In genomic region chr6:25010166-25010565, GRCh38 we compare ENCODE assay signal across 19 cellular contexts.
A peak's percentile ranks its signal among the peaks of the same experiment; 100 is the strongest.
DNase-seq lines count a peak whose midpoint lies in the region; ATAC-seq and TF ChIP-seq lines count a peak whose summit lies in the region.
"Had no signal": no experiment of that assay in that cellular context is flagged by ENCODE, and none has a peak within 500 bp of the region (broad histone marks: within the 10 kb centered on the region; RNA-seq: fewer than 3 reads in every experiment).

No MANE protein-coding gene starts in this region.

- peaks cover 74% of the 10 kb centered on the region for H3K4me1 Mint-ChIP-seq in activated CD4-positive, alpha-beta T cell treated with anti-CD3 and anti-CD28 coated beads, Interleukin-2, amount 10 ng/mL, durations not matched to agents 7 days and 5 days
- H3K4me1 Mint-ChIP-seq in GM23338 (peaks cover 11% of the 10 kb centered on the region), natural killer cell (peaks cover 71 to 76% of the 10 kb centered on the region in 2 donors)
- H3K4me1 Mint-ChIP-seq in activated T-helper 1 cell treated with anti-CD3 and anti-CD28 coated beads, Interleukin-12 subunit alpha, Interleukin-12 subunit beta, Interleukin-2, Interleukin-4 antibody, amounts not matched to agents 30 ng/mL and 10 ng/mL and 1 ng/mL, durations not matched to agents 14 hours and 24 hours and 36 hours (ENCODE audit: low read depth): peaks cover 90% of the 10 kb centered on the region

- CTCF ChIA-PET in activated CD4-positive, alpha-beta T cell treated with anti-CD3 and anti-CD28 coated beads, Interleukin-2, amount 10 ng/mL, durations not matched to agents 7 days and 5 days (lab: Charles Lee): interaction anchor here (0.6 to 4.4 kb wide), 6 partner anchors 8 to 341 kb away, joined by 3 to 19 read pairs (median 6); no protein-coding TSS in a partner anchor

- H3F3A ChIP-seq in GM23338 (replicated peaks; ENCODE audit: low read depth): no peaks in the 10 kb centered on the region

- no peaks in the 10 kb centered on the region for H3K9me3 Mint-ChIP-seq in activated CD4-positive, alpha-beta T cell treated with anti-CD3 and anti-CD28 coated beads, Interleukin-2, amount 10 ng/mL, durations not matched to agents 7 days and 5 days
- H3K9me3 Mint-ChIP-seq in GM23338: no peaks in the 10 kb centered on the region
- H3K9me3 Mint-ChIP-seq in activated T-helper 1 cell treated with anti-CD3 and anti-CD28 coated beads, Interleukin-12 subunit alpha, Interleukin-12 subunit beta, Interleukin-2, Interleukin-4 antibody, amounts not matched to agents 30 ng/mL and 10 ng/mL and 1 ng/mL, durations not matched to agents 14 hours and 24 hours and 36 hours: no peaks in the 10 kb centered on the region
- H3K9me3 Mint-ChIP-seq in natural killer cell: no peaks in the 10 kb centered on the region

- H3K36me3 ChIP-seq in GM23338 (ENCODE audit: insufficient read depth): no peaks in the 10 kb centered on the region
- H3K36me3 ChIP-seq: left ventricle myocardium inferior, sigmoid colon had no signal

- H3K27ac ChIP-seq in GM23338 (ENCODE audit: low read depth): no peak overlapping the region
- H3K27ac ChIP-seq: left ventricle myocardium inferior, parathyroid adenoma, sigmoid colon had no signal

- H3K4me2 ChIP-seq in GM23338: no peak overlapping the region

- no peak for DNase-seq in activated CD4-positive, alpha-beta T cell treated with anti-CD3 and anti-CD28 coated beads, Interleukin-2, amount 10 ng/mL, durations not matched to agents 7 days and 5 days
- no peak for DNase-seq in activated CD4-positive, alpha-beta T cell treated with anti-CD3 and anti-CD28 coated beads for 48 hours
- DNase-seq in GM23338 (ENCODE audit: low spot score) (no peak), natural killer cell (peak; percentile 44), C1 segment of cervical spinal cord (lab: John Stamatoyannopoulos, UW) (no peak)
- DNase-seq in activated T-helper 1 cell treated with anti-CD3 and anti-CD28 coated beads, Interleukin-12 subunit alpha, Interleukin-12 subunit beta, Interleukin-2, Interleukin-4 antibody, amounts not matched to agents 30 ng/mL and 10 ng/mL and 1 ng/mL, durations not matched to agents 14 hours and 24 hours and 36 hours (ENCODE audit: low spot score): no peak
- DNase-seq: activated CD4-positive, CD25-positive, alpha-beta regulatory T cell treated with anti-CD3 and anti-CD28 coated beads, Interleukin-2, amount 50 U/mL, for 72 hours; activated T-cell treated with anti-CD3 and anti-CD28 coated beads for 4 hours; central memory CD4-positive, alpha-beta T cell; effector CD8-positive, alpha-beta T cell; glutamatergic neuron; left ventricle myocardium inferior; NCI-H1930; NCI-H524; sigmoid colon; stimulated activated CD4-positive, alpha-beta T cell treated with anti-CD3 and anti-CD28 coated beads, Interleukin-2, amount 100 ng/mL, for 24 hours had no signal

- H4K20me1 ChIP-seq in GM23338 (replicated peaks; ENCODE audit: insufficient read depth): no peaks in the 10 kb centered on the region

- no peaks in the 10 kb centered on the region for H3K27me3 Mint-ChIP-seq in activated CD4-positive, alpha-beta T cell treated with anti-CD3 and anti-CD28 coated beads, Interleukin-2, amount 10 ng/mL, durations not matched to agents 7 days and 5 days
- peaks cover 2% of the 10 kb centered on the region for H3K27me3 Mint-ChIP-seq in GM23338 (ENCODE audit: insufficient read depth, low read depth, poor library complexity)
- H3K27me3 Mint-ChIP-seq in activated T-helper 1 cell treated with anti-CD3 and anti-CD28 coated beads, Interleukin-12 subunit alpha, Interleukin-12 subunit beta, Interleukin-2, Interleukin-4 antibody, amounts not matched to agents 30 ng/mL and 10 ng/mL and 1 ng/mL, durations not matched to agents 14 hours and 24 hours and 36 hours (ENCODE audit: insufficient read depth): no peaks in the 10 kb centered on the region
- H3K27me3 Mint-ChIP-seq in natural killer cell (ENCODE audit: low read depth in 2 of 2): no peaks in the 10 kb centered on the region

- no peak for TF ChIP-seq POLR2A in GM18505 (IDR thresholded peaks at IDR 0.05; ENCODE audit: borderline replicate concordance, extremely low read depth, insufficient read depth, insufficient read length)

- no peak overlapping the region for H3K4me3 Mint-ChIP-seq in activated CD4-positive, alpha-beta T cell treated with anti-CD3 and anti-CD28 coated beads, Interleukin-2, amount 10 ng/mL, durations not matched to agents 7 days and 5 days
- H3K4me3 Mint-ChIP-seq in GM23338: no peak overlapping the region
- H3K4me3 Mint-ChIP-seq in activated T-helper 1 cell treated with anti-CD3 and anti-CD28 coated beads, Interleukin-12 subunit alpha, Interleukin-12 subunit beta, Interleukin-2, Interleukin-4 antibody, amounts not matched to agents 30 ng/mL and 10 ng/mL and 1 ng/mL, durations not matched to agents 14 hours and 24 hours and 36 hours: no peak overlapping the region
- H3K4me3 Mint-ChIP-seq in natural killer cell: no peak overlapping the region

- no peak for ATAC-seq in GM23338
- peak; percentile 61 to 79 (median 78) for ATAC-seq in natural killer cell
- no peak for ATAC-seq in GM18505 (IDR thresholded peaks at IDR 0.05; ENCODE audit: unreplicated experiment)
- no peak for ATAC-seq in HG03139 (IDR thresholded peaks at IDR 0.05; ENCODE audit: unreplicated experiment)

- intact Hi-C loops in activated T-helper 1 cell treated with anti-CD3 and anti-CD28 coated beads, Interleukin-12 subunit alpha, Interleukin-12 subunit beta, Interleukin-2, Interleukin-4 antibody, amounts not matched to agents 30 ng/mL and 10 ng/mL and 1 ng/mL, durations not matched to agents 14 hours and 24 hours and 36 hours (cut with micrococcal nuclease): no loop called here
- intact Hi-C loops in natural killer cell (cut with micrococcal nuclease): no loop called here

- peak overlapping the region; percentile 49; the same call in 1 of the 2 replicates for H2AFZ ChIP-seq in GM23338
- H2AFZ ChIP-seq: parathyroid adenoma had no signal

- H3K4me1 ChIP-seq in GM23338 (ENCODE audit: insufficient read depth): peaks cover 4% of the 10 kb centered on the region; the same call in 1 of the 2 replicates
- H3K4me1 ChIP-seq: parathyroid adenoma had no signal

- H3K36me3 Mint-ChIP-seq in activated CD4-positive, alpha-beta T cell treated with anti-CD3 and anti-CD28 coated beads, Interleukin-2, amount 10 ng/mL, durations not matched to agents 7 days and 5 days (ENCODE audit: low read depth): peaks cover 23% of the 10 kb centered on the region
- H3K36me3 Mint-ChIP-seq in GM23338 (ENCODE audit: low read depth) (no peaks in the 10 kb centered on the region), natural killer cell (no peaks in the 10 kb centered on the region)
- peaks cover 6% of the 10 kb centered on the region for H3K36me3 Mint-ChIP-seq in activated T-helper 1 cell treated with anti-CD3 and anti-CD28 coated beads, Interleukin-12 subunit alpha, Interleukin-12 subunit beta, Interleukin-2, Interleukin-4 antibody, amounts not matched to agents 30 ng/mL and 10 ng/mL and 1 ng/mL, durations not matched to agents 14 hours and 24 hours and 36 hours (ENCODE audit: low read depth)

- no peaks in the 10 kb centered on the region for H3K9me2 ChIP-seq in GM23338 (ENCODE audit: insufficient read depth)

- H3K27ac Mint-ChIP-seq in activated CD4-positive, alpha-beta T cell treated with anti-CD3 and anti-CD28 coated beads, Interleukin-2, amount 10 ng/mL, durations not matched to agents 7 days and 5 days: peak overlapping the region; percentile 74
- H3K27ac Mint-ChIP-seq in GM23338 (no peak overlapping the region), natural killer cell (peak overlapping the region; percentile 91 to 95)
- H3K27ac Mint-ChIP-seq in activated T-helper 1 cell treated with anti-CD3 and anti-CD28 coated beads, Interleukin-12 subunit alpha, Interleukin-12 subunit beta, Interleukin-2, Interleukin-4 antibody, amounts not matched to agents 30 ng/mL and 10 ng/mL and 1 ng/mL, durations not matched to agents 14 hours and 24 hours and 36 hours: peak overlapping the region; percentile 59

- no peak for TF ChIP-seq CTCF in GM23338 (conservative IDR thresholded peaks at IDR 0.05; ENCODE audit: low read depth in 2 of 2)
- TF ChIP-seq CTCF in natural killer cell (IDR thresholded peaks at IDR 0.05): no peak

- POLR2A ChIA-PET in activated CD4-positive, alpha-beta T cell treated with anti-CD3 and anti-CD28 coated beads, Interleukin-2, amount 10 ng/mL, durations not matched to agents 7 days and 5 days (lab: Charles Lee): no interaction called here

- no peaks in the 10 kb centered on the region for H3K79me2 ChIP-seq in GM23338 (replicated peaks; ENCODE audit: insufficient read depth)
- H3K79me2 ChIP-seq: parathyroid adenoma had no signal

- no peaks in the 10 kb centered on the region for H3K27me3 ChIP-seq in GM23338 (ENCODE audit: insufficient read depth)
- H3K27me3 ChIP-seq: sigmoid colon had no signal

- no peak overlapping the region for H3K4me3 ChIP-seq in GM23338
- H3K4me3 ChIP-seq: left ventricle myocardium inferior, sigmoid colon had no signal

TF ChIP-seq in GM23338, 12 proteins besides CTCF, POLR2A, EP300 and RAD21 (continues in another document):
- no peak for TF ChIP-seq EZH2phosphoT487 (IDR thresholded peaks at IDR 0.05; ENCODE audit: unreplicated experiment)
- TF ChIP-seq NANOG (IDR thresholded peaks at IDR 0.05; ENCODE audit: borderline replicate concordance): no peak
- no peak for TF ChIP-seq EZH2 (IDR thresholded peaks at IDR 0.05; ENCODE audit: low read depth, unreplicated experiment)
- no peak for TF ChIP-seq POLR2AphosphoS5 (IDR thresholded peaks at IDR 0.05; ENCODE audit: low read depth)
- TF ChIP-seq CREB1 (CRISPR knock-in tag; IDR thresholded peaks at IDR 0.05; ENCODE audit: low read depth): no peak

Comparison
In these comparisons a context has a peak if more than half of its experiments do, and no peak if none do; other contexts are left out.
1. ATAC-seq: peak in natural killer cell (3 of 3); none in GM23338 (single experiment), GM18505 (single experiment) and HG03139 (single experiment).